Comparison of ENCODE assay signal across 21 cellular contexts in genomic region chr12:115683240-115683765, GRCh38.
"Had no signal": no experiment of that assay in that cellular context is flagged by ENCODE, and none has a peak within 500 bp of the region (broad histone marks: within the 10 kb centered on the region; RNA-seq: fewer than 3 reads in every experiment).

No MANE protein-coding gene starts in this region.

- FAIRE-seq: RCC 7860 had no signal

- DNase-seq: KBM-7, MV-4-11, NCI-H1048, NCI-H1105, NCI-H1417, NCI-H1436 treated with DMSO at 0.1 percent for 48 hours, NCI-H1694, NCI-H187 treated with DMSO at 0.1 percent for 48 hours, NCI-H2029 treated with DMSO at 0.1 percent for 48 hours, NCI-H2171, NCI-H226, NCI-H446, NCI-H510A, NCI-H524 treated with DMSO at 0.1 percent for 48 hours, NCI-H69, NCI-H774, SHP77, SK-N-SH, SW 1271 had no signal

- H3K9me3 ChIP-seq: SK-N-SH had no signal

- H3K27ac ChIP-seq: RWPE1 had no signal
